Comparison of ENCODE assay signal across 13 cellular contexts in the genomic region with DNA sequence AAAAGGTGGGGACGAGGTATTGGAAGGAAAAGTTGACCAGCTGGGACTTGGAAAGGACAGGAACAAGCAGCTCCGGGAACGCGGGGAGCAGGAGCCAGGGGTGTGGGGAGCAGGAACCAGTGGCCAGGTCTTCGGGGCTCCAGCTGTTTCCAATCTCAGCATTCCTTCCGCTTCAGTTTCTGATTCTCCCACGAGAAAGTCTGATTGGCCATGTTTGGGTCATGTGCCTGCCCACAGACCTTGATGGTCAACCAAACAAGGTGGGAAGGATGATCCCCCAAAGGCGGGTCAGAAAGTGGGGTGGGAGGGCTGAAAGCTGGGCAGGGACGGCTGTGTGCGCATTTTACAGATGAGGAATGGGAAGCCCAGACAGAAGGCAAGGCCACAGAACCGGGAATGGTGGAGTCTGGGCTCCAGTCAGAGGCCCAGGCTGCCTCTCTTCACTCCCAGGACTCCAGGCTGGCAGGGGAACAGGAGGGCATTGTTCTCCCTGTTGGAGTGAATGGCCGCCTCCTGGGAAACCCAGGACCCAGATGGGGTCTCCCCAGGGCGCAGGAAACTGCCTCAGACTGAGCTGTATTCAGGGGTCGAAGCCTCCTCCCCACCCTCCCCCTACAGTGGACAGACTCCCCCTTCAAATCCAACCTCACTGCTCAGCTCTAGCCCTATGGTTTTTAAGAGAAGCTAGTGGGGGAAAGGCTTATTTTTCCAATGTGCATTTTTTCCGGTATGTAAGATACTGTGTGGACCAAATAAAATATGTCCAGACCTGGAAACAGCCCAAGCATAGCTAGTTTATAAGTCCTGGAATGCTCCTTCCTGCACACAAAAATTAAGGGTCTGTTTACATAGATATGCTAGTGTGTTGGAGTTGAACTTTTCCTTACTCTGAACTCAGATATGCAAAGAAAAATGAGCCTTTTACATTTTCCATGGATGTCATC. TPM values are rescaled to one million over a fixed set of nuclear protein-coding genes. Genes with fewer than 3 reads are reported as not detected.
A peak's percentile ranks its signal among the peaks of the same experiment; 100 is the strongest.
DNase-seq lines count a peak whose midpoint lies in the region; ATAC-seq and TF ChIP-seq lines count a peak whose summit lies in the region.
"Had no signal": no experiment of that assay in that cellular context is flagged by ENCODE, and none has a peak within 500 bp of the region (broad histone marks: within the 10 kb centered on the region; RNA-seq: fewer than 3 reads in every experiment).

No MANE protein-coding gene starts in this region.

- H3K4me3 ChIP-seq in fibroblast of the aortic adventitia (ENCODE audit: low read depth, low read length) (no peak overlapping the region), muscle layer of duodenum (ENCODE audit: low read depth in 1 of 2, low read length in 2 of 2) (no peak overlapping the region)
- H3K4me3 ChIP-seq: lung had no signal

- H3K4me1 ChIP-seq in muscle layer of duodenum (ENCODE audit: control insufficient read depth in 1 of 2, insufficient read depth in 2 of 2, low read length in 2 of 2), result peaks cover 14 to 28% of the 10 kb centered on the region in 2 donors

- H3K4me1 Mint-ChIP-seq in activated CD8-positive, alpha-beta memory T cell treated with anti-CD3 and anti-CD28 coated beads, Interleukin-2, amount 10 ng/mL, durations not matched to agents 7 days and 5 days, result peaks cover 53% of the 10 kb centered on the region
- no peaks in the 10 kb centered on the region for H3K4me1 Mint-ChIP-seq in activated naive CD4-positive, alpha-beta T cell treated with anti-CD3 and anti-CD28 coated beads for 36 hours (ENCODE audit: low read depth)

- H3K4me3 Mint-ChIP-seq in activated CD8-positive, alpha-beta memory T cell treated with anti-CD3 and anti-CD28 coated beads, Interleukin-2, amount 10 ng/mL, durations not matched to agents 7 days and 5 days, result no peak overlapping the region
- no peak overlapping the region for H3K4me3 Mint-ChIP-seq in activated naive CD4-positive, alpha-beta T cell treated with anti-CD3 and anti-CD28 coated beads for 36 hours
- H3K4me3 Mint-ChIP-seq: activated naive CD8-positive, alpha-beta T cell treated with anti-CD3 and anti-CD28 coated beads, Interleukin-2, amount 10 ng/mL, durations not matched to agents 7 days and 5 days had no signal

- peaks cover 3% of the 10 kb centered on the region for H3K9me3 Mint-ChIP-seq in activated CD8-positive, alpha-beta memory T cell treated with anti-CD3 and anti-CD28 coated beads, Interleukin-2, amount 10 ng/mL, durations not matched to agents 7 days and 5 days (ENCODE audit: low read depth)
- H3K9me3 Mint-ChIP-seq in activated naive CD4-positive, alpha-beta T cell treated with anti-CD3 and anti-CD28 coated beads for 36 hours, result peaks cover 9% of the 10 kb centered on the region

- peaks cover 19% of the 10 kb centered on the region for H3K36me3 Mint-ChIP-seq in activated CD8-positive, alpha-beta memory T cell treated with anti-CD3 and anti-CD28 coated beads, Interleukin-2, amount 10 ng/mL, durations not matched to agents 7 days and 5 days
- no peaks in the 10 kb centered on the region for H3K36me3 Mint-ChIP-seq in activated naive CD4-positive, alpha-beta T cell treated with anti-CD3 and anti-CD28 coated beads for 36 hours (ENCODE audit: low read depth)

- no peaks in the 10 kb centered on the region for H3K27me3 Mint-ChIP-seq in activated CD8-positive, alpha-beta memory T cell treated with anti-CD3 and anti-CD28 coated beads, Interleukin-2, amount 10 ng/mL, durations not matched to agents 7 days and 5 days
- peaks cover 8% of the 10 kb centered on the region for H3K27me3 Mint-ChIP-seq in activated naive CD4-positive, alpha-beta T cell treated with anti-CD3 and anti-CD28 coated beads for 36 hours (ENCODE audit: low read depth)

- peak overlapping the region; percentile 7 for H3K27ac Mint-ChIP-seq in activated CD8-positive, alpha-beta memory T cell treated with anti-CD3 and anti-CD28 coated beads, Interleukin-2, amount 10 ng/mL, durations not matched to agents 7 days and 5 days
- no peak overlapping the region for H3K27ac Mint-ChIP-seq in activated naive CD4-positive, alpha-beta T cell treated with anti-CD3 and anti-CD28 coated beads for 36 hours
- H3K27ac Mint-ChIP-seq: activated naive CD8-positive, alpha-beta T cell treated with anti-CD3 and anti-CD28 coated beads, Interleukin-2, amount 10 ng/mL, durations not matched to agents 7 days and 5 days had no signal

- H3K27ac ChIP-seq in muscle layer of duodenum (ENCODE audit: low read length), result peak overlapping the region; percentile 54

- DNase-seq in activated CD8-positive, alpha-beta memory T cell treated with anti-CD3 and anti-CD28 coated beads, Interleukin-2, amount 10 ng/mL, durations not matched to agents 7 days and 5 days, result no peak
- DNase-seq in activated CD8-positive, alpha-beta memory T cell treated with anti-CD3 and anti-CD28 coated beads, Interleukin-2, amount 50 U/mL, for 48 hours, result no peak
- DNase-seq in fibroblast of the aortic adventitia (ENCODE audit: low read depth) (peak; percentile 98), NCI-H1048 (lab: John Stamatoyannopoulos, UW) (no peak), NCI-H1417 (lab: John Stamatoyannopoulos, UW) (no peak), CD1c-positive myeloid dendritic cell (ENCODE audit: extremely low spot score) (no peak)
- no peak for DNase-seq in activated naive CD4-positive, alpha-beta T cell treated with anti-CD3 and anti-CD28 coated beads for 36 hours
- DNase-seq: activated CD4-positive, alpha-beta T cell treated with anti-CD3 and anti-CD28 coated beads, Interleukin-2, amount 50 U/mL, for 48 hours; activated naive CD8-positive, alpha-beta T cell treated with anti-CD3 and anti-CD28 coated beads, Interleukin-2, amount 10 ng/mL, durations not matched to agents 7 days and 5 days; NCI-H524 treated with DMSO at 0.1 percent for 48 hours had no signal

- intact Hi-C loops in activated naive CD4-positive, alpha-beta T cell treated with anti-CD3 and anti-CD28 coated beads for 36 hours (cut with micrococcal nuclease), result no loop called here

- H3K36me3 ChIP-seq in muscle layer of duodenum (ENCODE audit: control insufficient read depth in 1 of 2, insufficient read depth in 2 of 2, low read length in 2 of 2), result no peaks in the 10 kb centered on the region

- H3K9me3 ChIP-seq in muscle layer of duodenum (ENCODE audit: control insufficient read depth in 1 of 2, low read length in 2 of 2), result peaks cover 0 to 4% of the 10 kb centered on the region in 2 donors

- CTCF ChIA-PET in activated CD8-positive, alpha-beta memory T cell treated with anti-CD3 and anti-CD28 coated beads, Interleukin-2, amount 10 ng/mL, durations not matched to agents 7 days and 5 days (lab: Charles Lee), result interaction anchor here (1.0 to 4.5 kb wide), 5 partner anchors 11 to 82 kb away, joined by 3 to 27 read pairs (median 4); no protein-coding TSS in a partner anchor
- CTCF ChIA-PET in activated naive CD4-positive, alpha-beta T cell treated with anti-CD3 and anti-CD28 coated beads for 36 hours (lab: Charles Lee), result interaction anchor here (0.8 kb wide), 1 partner anchor 38 kb away, joined by 3 read pairs; no protein-coding TSS in a partner anchor

- no peak for ATAC-seq in activated CD8-positive, alpha-beta memory T cell treated with anti-CD3 and anti-CD28 coated beads, Interleukin-2, amount 10 ng/mL, durations not matched to agents 7 days and 5 days

- no peak for TF ChIP-seq CTCF in fibroblast of the aortic adventitia (IDR thresholded peaks at IDR 0.05; ENCODE audit: insufficient read depth, low read length)

- H3K27me3 ChIP-seq in muscle layer of duodenum (ENCODE audit: low read depth, low read length), result no peaks in the 10 kb centered on the region

RNA-seq across cellular contexts. Expression of a gene that starts 12.2 kb away (rescaled TPM):
- 10 to 100 TPM in 1 of 2 experiments, 1 to 10 TPM in 1; 3.8 to 15.1 TPM for total RNA-seq in activated CD8-positive, alpha-beta memory T cell treated with anti-CD3 and anti-CD28 coated beads, Interleukin-2, amount 10 ng/mL, durations not matched to agents 7 days and 5 days
- total RNA-seq in fibroblast of the aortic adventitia (ENCODE audit: low replicate concordance), result 279 and 1,011 TPM in 2 replicates
- total RNA-seq in activated naive CD4-positive, alpha-beta T cell treated with anti-CD3 and anti-CD28 coated beads for 36 hours, result not detected
- total RNA-seq: epithelial cell of proximal tubule had no signal

Comparison
In these comparisons a context has a peak if more than half of its experiments do, and no peak if none do; other contexts are left out.
1. RNA of a gene that starts 12.2 kb away (total RNA-seq): 279 to 1,011 TPM in fibroblast of the aortic adventitia; 3.8 to 15.1 TPM in activated CD8-positive, alpha-beta memory T cell treated with anti-CD3 and anti-CD28 coated beads, Interleukin-2, amount 10 ng/mL, durations not matched to agents 7 days and 5 days and not detected in activated naive CD4-positive, alpha-beta T cell treated with anti-CD3 and anti-CD28 coated beads for 36 hours; every median in the first group is over 10 times any median in the second.